16 cellular contexts compared by ENCODE assay signal in the genomic region with DNA sequence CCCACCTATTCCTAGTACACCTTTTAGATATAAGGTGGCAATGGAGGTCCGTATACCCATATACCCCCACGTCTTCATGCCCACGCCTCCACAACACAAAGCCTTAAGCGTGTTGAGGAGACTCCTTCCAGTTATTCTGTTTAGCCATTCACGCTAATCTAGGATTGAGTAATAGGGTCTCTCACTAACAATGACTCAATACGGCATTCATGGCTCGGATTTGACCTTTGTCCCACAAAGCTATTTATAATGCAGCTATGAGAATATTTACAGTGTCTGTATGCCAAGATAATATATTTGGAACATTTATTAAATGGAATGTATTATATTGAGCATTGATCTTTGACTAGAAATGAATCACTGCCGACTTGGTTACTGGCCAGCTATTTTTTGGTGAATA.
"Had no signal": no experiment of that assay in that cellular context is flagged by ENCODE, and none has a peak within 500 bp of the region (broad histone marks: within the 10 kb centered on the region; RNA-seq: fewer than 3 reads in every experiment).

No MANE protein-coding gene starts in this region.

- H3K36me3 ChIP-seq: prostate gland, stomach had no signal

- H3K4me3 Mint-ChIP-seq: activated naive CD4-positive, alpha-beta T cell treated with anti-CD3 and anti-CD28 coated beads, Interleukin-2, amount 50 U/mL, for 24 hours; brain; immature natural killer cell; natural killer cell had no signal

- H3K4me3 ChIP-seq: prostate gland, stomach had no signal

- H3K27ac ChIP-seq: prostate gland, stomach had no signal

- H3K4me1 Mint-ChIP-seq: activated naive CD4-positive, alpha-beta T cell treated with anti-CD3 and anti-CD28 coated beads, Interleukin-2, amount 50 U/mL, for 24 hours; immature natural killer cell; natural killer cell had no signal

- H3K9me3 Mint-ChIP-seq: activated naive CD4-positive, alpha-beta T cell treated with anti-CD3 and anti-CD28 coated beads, Interleukin-2, amount 50 U/mL, for 24 hours; brain had no signal

- H3K27ac Mint-ChIP-seq: activated naive CD4-positive, alpha-beta T cell treated with anti-CD3 and anti-CD28 coated beads, Interleukin-2, amount 50 U/mL, for 24 hours; brain; immature natural killer cell; natural killer cell had no signal

- ATAC-seq: activated CD4-positive, CD25-positive, alpha-beta regulatory T cell treated with anti-CD3 and anti-CD28 coated beads, Interleukin-2, amount 50 U/mL, for 24 hours; left cardiac atrium; natural killer cell had no signal

- H3K4me1 ChIP-seq: prostate gland, stomach had no signal

- H3K27me3 ChIP-seq: stomach had no signal

- H3K27me3 Mint-ChIP-seq: activated naive CD4-positive, alpha-beta T cell treated with anti-CD3 and anti-CD28 coated beads, Interleukin-2, amount 50 U/mL, for 24 hours; brain had no signal

- FAIRE-seq: urothelium cell line had no signal

- DNase-seq: activated effector memory CD4-positive, alpha-beta T cell treated with Interleukin-2 at 50 U/mL for 16 hours; activated T-cell treated with anti-CD3 and anti-CD28 coated beads, Interleukin-2, amount 50 U/mL, for 1 hour; dermis blood vessel endothelial cell; immature natural killer cell; left cardiac atrium; natural killer cell; occipital lobe; stimulated activated CD4-positive, alpha-beta T cell treated with anti-CD3 and anti-CD28 coated beads, Interleukin-15, amount 100 ng/mL, for 24 hours; stimulated activated CD4-positive, alpha-beta T cell treated with anti-CD3 and anti-CD28 coated beads, Interleukin-4, amount 100 ng/mL, for 24 hours; stomach; T-helper 2 cell had no signal

- H3K36me3 Mint-ChIP-seq: activated naive CD4-positive, alpha-beta T cell treated with anti-CD3 and anti-CD28 coated beads, Interleukin-2, amount 50 U/mL, for 24 hours; immature natural killer cell; natural killer cell had no signal

- H3K9me3 ChIP-seq: prostate gland, stomach had no signal
